9 cellular contexts compared by ENCODE assay signal in the genomic region with DNA sequence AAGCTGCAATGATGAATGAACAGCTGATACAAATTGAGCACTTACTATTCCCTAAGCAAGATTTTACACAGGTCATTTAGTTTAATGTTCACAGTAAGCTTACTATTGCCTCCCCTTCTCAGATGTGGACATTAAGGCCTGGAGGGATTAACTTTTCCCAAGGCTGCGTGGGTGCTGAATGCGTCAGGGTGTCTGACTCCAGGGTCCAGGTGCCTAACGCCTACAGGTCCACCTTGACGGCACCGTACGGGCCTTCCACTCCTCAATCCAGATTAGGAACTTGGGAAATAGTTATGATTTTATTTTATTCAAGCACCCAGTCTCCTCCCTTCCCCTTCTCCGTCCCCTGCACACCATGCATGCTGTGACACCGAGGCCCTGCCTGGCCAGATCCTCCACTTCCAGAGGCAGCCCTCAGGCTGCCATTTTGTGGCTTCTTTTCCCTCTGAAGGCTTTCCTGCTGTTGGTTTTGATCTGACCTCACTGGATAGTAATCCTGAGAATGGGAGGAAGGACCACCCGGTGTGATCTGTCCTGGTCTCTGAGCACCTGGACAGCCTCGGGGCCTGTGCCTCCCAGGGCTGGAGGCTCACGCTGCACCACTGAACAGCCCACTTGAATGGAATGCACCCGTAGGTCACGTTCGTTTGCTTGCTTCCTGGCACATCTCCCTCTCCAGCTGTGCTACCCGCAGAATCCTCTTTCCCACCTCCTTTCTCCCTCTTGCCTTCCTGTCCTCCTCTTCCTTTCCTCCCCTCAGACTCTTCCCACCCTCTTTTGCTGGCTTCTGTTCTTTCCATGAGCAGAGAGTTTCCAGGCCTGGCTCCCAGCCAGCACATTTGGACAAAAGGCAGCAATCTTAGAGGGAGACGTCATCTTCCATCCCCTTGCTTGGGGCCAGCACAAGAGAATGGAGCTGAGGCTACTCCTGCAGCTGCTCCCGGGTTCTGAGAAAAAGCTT. TPM values are rescaled to one million over a fixed set of nuclear protein-coding genes. Genes with fewer than 3 reads are reported as not detected.
DNase-seq lines count a peak whose midpoint lies in the region; ATAC-seq and TF ChIP-seq lines count a peak whose summit lies in the region.
"Had no signal": no experiment of that assay in that cellular context is flagged by ENCODE, and none has a peak within 500 bp of the region (broad histone marks: within the 10 kb centered on the region; RNA-seq: fewer than 3 reads in every experiment).

No MANE protein-coding gene starts in this region.

- H3K27ac ChIP-seq in brain microvascular endothelial cell: peak overlapping the region; percentile 47
- peak overlapping the region in 4 of 5 donors; percentile 59 to 73 (median 67) for H3K27ac ChIP-seq in stomach

- in situ Hi-C loops in brain microvascular endothelial cell (cut with HindIII; ENCODE audit: low pct_ligation_motif_present, low sequenced_read_pairs): no loop called here

- no peak overlapping the region for H3K4me3 ChIP-seq in brain microvascular endothelial cell (ENCODE audit: low read depth, low read length)
- no peak overlapping the region for H3K4me3 ChIP-seq in stomach

- H3K36me3 ChIP-seq in brain microvascular endothelial cell (replicated peaks) (no peaks in the 10 kb centered on the region), stomach (no peaks in the 10 kb centered on the region)

- no peaks in the 10 kb centered on the region for H3K27me3 ChIP-seq in brain microvascular endothelial cell (replicated peaks)
- no peaks in the 10 kb centered on the region for H3K27me3 ChIP-seq in stomach

- ATAC-seq in HG02763 (IDR thresholded peaks at IDR 0.05; ENCODE audit: unreplicated experiment) (no peak), GM19452 (IDR thresholded peaks at IDR 0.05; ENCODE audit: unreplicated experiment) (no peak)

- TF ChIP-seq CTCF in brain microvascular endothelial cell (IDR thresholded peaks at IDR 0.05; ENCODE audit: low read depth, low read length, missing control alignments): no peak
- TF ChIP-seq CTCF in stomach (IDR thresholded peaks at IDR 0.05): no peak

- DNase-seq in NCI-H2107 treated with DMSO at 0.1 percent for 48 hours (lab: John Stamatoyannopoulos, UW; ENCODE audit: unreplicated experiment) (peak; percentile 14), NCI-H2107 (lab: John Stamatoyannopoulos, UW) (no peak), brain microvascular endothelial cell (peak; percentile 85), iris pigment epithelial cell (ENCODE audit: low read depth) (peak; percentile 83), stomach (peak; percentile 72)
- no peak for DNase-seq in activated CD4-positive, CD25-positive, alpha-beta regulatory T cell treated with anti-CD3 and anti-CD28 coated beads, Interleukin-2, amount 50 U/mL, for 72 hours

- TF ChIP-seq EP300 in stomach (IDR thresholded peaks at IDR 0.05): no peak

- TF ChIP-seq POLR2A in stomach (IDR thresholded peaks at IDR 0.05): no peak

- no peaks in the 10 kb centered on the region for H3K9me3 ChIP-seq in stomach

- intact Hi-C loops in stomach (cut with DNase I; ENCODE audit: low total_unique reads): no loop called here

- H3K4me1 ChIP-seq in stomach: peaks cover 19 to 27% (median 22%) of the 10 kb centered on the region in 4 donors

- WGBS in stomach, 5 donors: 44 to 57% (median 53%) methylated on average over 17 of the region's 17 CpGs

RNA-seq across cellular contexts. Expression of a gene that starts 14.4 kb away (rescaled TPM):
- total RNA-seq in stomach: 10 to 100 TPM in 1 of 5 donors, 1 to 10 TPM in 4; 4.1 to 17.8 (median 6.2) TPM
- polyA plus RNA-seq in stomach: 10 to 100 TPM in 1 of 3 donors, 1 to 10 TPM in 2; 1.8 to 11.5 (median 8.3) TPM
- total RNA-seq: B cell had no signal

RNA-seq across cellular contexts. Expression of a gene that starts 46.6 kb away (rescaled TPM):
- total RNA-seq in stomach: 10 to 100 TPM in 4 of 5 donors, 1 to 10 TPM in 1; 2.7 to 62.3 (median 22.0) TPM
- 10 to 100 TPM in 2 of 3 donors, 1 to 10 TPM in 1; 8.7 to 20.9 (median 10.5) TPM for polyA plus RNA-seq in stomach

Comparison
In these comparisons a context has a peak if more than half of its experiments do, and no peak if none do; other contexts are left out.
1. DNase-seq: peak in NCI-H2107 treated with DMSO at 0.1 percent for 48 hours (single experiment), brain microvascular endothelial cell (single experiment), iris pigment epithelial cell (single experiment) and stomach (single experiment); none in NCI-H2107 (single experiment) and activated CD4-positive, CD25-positive, alpha-beta regulatory T cell treated with anti-CD3 and anti-CD28 coated beads, Interleukin-2, amount 50 U/mL, for 72 hours (single experiment).